ENCODE assay signal across 11 cellular contexts in the genomic region with DNA sequence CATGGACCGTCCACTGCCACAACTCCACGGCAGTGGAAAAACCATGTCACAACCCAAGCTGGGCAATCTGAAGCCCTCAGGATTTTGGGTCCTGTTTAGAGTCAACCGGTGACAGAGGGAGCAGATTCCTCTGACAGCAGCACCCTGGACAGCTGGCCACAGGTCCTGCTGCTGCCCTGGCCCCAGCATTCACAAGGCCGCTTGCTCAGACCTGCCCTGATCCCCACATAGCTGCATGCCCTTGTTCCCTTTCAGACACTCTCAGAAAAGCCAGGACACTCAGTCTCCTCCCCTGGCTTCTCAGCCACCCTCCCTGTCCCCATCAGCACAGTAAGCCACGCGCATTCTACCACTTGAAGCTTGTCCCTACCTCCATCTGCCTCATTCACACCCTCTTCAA. TPM values are rescaled to one million over a fixed set of nuclear protein-coding genes. Genes with fewer than 3 reads are reported as not detected.
DNase-seq lines count a peak whose midpoint lies in the region; ATAC-seq and TF ChIP-seq lines count a peak whose summit lies in the region.
"Had no signal": no experiment of that assay in that cellular context is flagged by ENCODE, and none has a peak within 500 bp of the region (broad histone marks: within the 10 kb centered on the region; RNA-seq: fewer than 3 reads in every experiment).

No MANE protein-coding gene starts in this region.

- TF ChIP-seq CTCF in WI38 (IDR thresholded peaks at IDR 0.05; ENCODE audit: low read depth, low read length) (no peak), fibroblast of villous mesenchyme (IDR thresholded peaks at IDR 0.05; ENCODE audit: insufficient read depth, low read depth, low read length) (no peak), spleen (IDR thresholded peaks at IDR 0.05 in 8 of 11, conservative IDR thresholded peaks at IDR 0.05 in 3 of 11) (no peak)

- H3K4me3 ChIP-seq in WI38 (ENCODE audit: low read depth, low read length) (peak overlapping the region; percentile 94; the same call in 1 of the 2 replicates), fibroblast of villous mesenchyme (ENCODE audit: low read depth, low read length) (peak overlapping the region; percentile 83), spleen (peak overlapping the region in 1 of 8 donors; percentile 98)

- no peak for TF ChIP-seq POLR2A in spleen (IDR thresholded peaks at IDR 0.05)

- 93 to 96% (median 95%) methylated on average over 6 of the region's 6 CpGs for WGBS in spleen, 5 donors

- H3K9me3 ChIP-seq in spleen, result no peaks in the 10 kb centered on the region
- H3K9me3 ChIP-seq: ascending aorta, transverse colon had no signal

- peaks cover 0 to 48% (median 42%) of the 10 kb centered on the region in 6 donors for H3K36me3 ChIP-seq in spleen

- H3K4me1 Mint-ChIP-seq in activated CD4-positive, alpha-beta T cell treated with anti-CD3 and anti-CD28 coated beads for 36 hours, result peaks cover 25% of the 10 kb centered on the region

- no peaks in the 10 kb centered on the region for H3K27me3 ChIP-seq in spleen (replicated peaks in 1 of 7)
- H3K27me3 ChIP-seq: ascending aorta, transverse colon had no signal

- POLR2A ChIA-PET in activated CD4-positive, alpha-beta T cell treated with anti-CD3 and anti-CD28 coated beads for 36 hours (lab: Charles Lee), result no interaction called here

- CTCF ChIA-PET in activated CD4-positive, alpha-beta T cell treated with anti-CD3 and anti-CD28 coated beads for 36 hours (lab: Charles Lee), result interaction anchor here (1.8 kb wide), 1 partner anchor 9 kb away, joined by 7 read pairs; no protein-coding TSS in a partner anchor

- no peaks in the 10 kb centered on the region for H3K27me3 Mint-ChIP-seq in activated CD4-positive, alpha-beta T cell treated with anti-CD3 and anti-CD28 coated beads for 36 hours

- no peak for ATAC-seq in activated CD4-positive, alpha-beta T cell treated with anti-CD3 and anti-CD28 coated beads for 36 hours
- ATAC-seq in GM21447 (IDR thresholded peaks at IDR 0.05; ENCODE audit: unreplicated experiment), result no peak
- ATAC-seq in GM21576 (IDR thresholded peaks at IDR 0.05; ENCODE audit: unreplicated experiment), result no peak

- peak overlapping the region; percentile 91 for H3K27ac Mint-ChIP-seq in activated CD4-positive, alpha-beta T cell treated with anti-CD3 and anti-CD28 coated beads for 36 hours

- no peaks in the 10 kb centered on the region for H3K9me3 Mint-ChIP-seq in activated CD4-positive, alpha-beta T cell treated with anti-CD3 and anti-CD28 coated beads for 36 hours (ENCODE audit: low read depth)

- H3K4me1 ChIP-seq in spleen, result peaks cover 16 to 35% (median 26%) of the 10 kb centered on the region in 6 donors

- no peak overlapping the region for H3K27ac ChIP-seq in spleen
- H3K27ac ChIP-seq: ascending aorta, transverse colon had no signal

- H3K4me3 Mint-ChIP-seq in activated CD4-positive, alpha-beta T cell treated with anti-CD3 and anti-CD28 coated beads for 36 hours, result peak overlapping the region; percentile 88

- H3K36me3 Mint-ChIP-seq in activated CD4-positive, alpha-beta T cell treated with anti-CD3 and anti-CD28 coated beads for 36 hours (ENCODE audit: low read depth), result peaks cover 35% of the 10 kb centered on the region

- no peak for DNase-seq in activated CD4-positive, alpha-beta T cell treated with anti-CD3 and anti-CD28 coated beads for 36 hours
- DNase-seq in activated CD4-positive, alpha-beta T cell treated with anti-CD3 and anti-CD28 coated beads for 1 hour, result no peak
- DNase-seq in fibroblast of villous mesenchyme (ENCODE audit: low read depth) (no peak), spleen (peak; percentile 54), SKM-1 treated with dmso at 0.1 percent for 144 hours (lab: John Stamatoyannopoulos, UW; ENCODE audit: unreplicated experiment) (no peak)
- DNase-seq: MM.1S, transverse colon had no signal

- intact Hi-C loops in activated CD4-positive, alpha-beta T cell treated with anti-CD3 and anti-CD28 coated beads for 36 hours (cut with DNase I, micrococcal nuclease), result loop anchor here in 1 of 2 experiments (10.0 kb wide), 1 partner anchor 300 kb away; the partner anchor contains the start of gene GPC1
- intact Hi-C loops in spleen (cut with DNase I; ENCODE audit: low total_unique reads), result no loop called here

RNA-seq across cellular contexts. Expression of gene COPS9, which starts 1.6 kb away (rescaled TPM):
- total RNA-seq in activated CD4-positive, alpha-beta T cell treated with anti-CD3 and anti-CD28 coated beads for 36 hours, result 10 to 100 TPM; 62.6 to 92.1 TPM
- total RNA-seq in fibroblast of villous mesenchyme (102 and 114 TPM in 2 replicates), spleen (100 to 1,000 TPM in 2 of 7 donors, 10 to 100 TPM in 5; 74.7 to 154 (median 85.7) TPM)
- 100 to 1,000 TPM; 273 to 441 (median 321) TPM for polyA plus RNA-seq in spleen

RNA-seq across cellular contexts. Expression of gene OTOS, which starts 6.0 kb away (rescaled TPM):
- total RNA-seq in activated CD4-positive, alpha-beta T cell treated with anti-CD3 and anti-CD28 coated beads for 36 hours, result not detected
- total RNA-seq in fibroblast of villous mesenchyme (not detected in 2 replicates), spleen (not detected)
- polyA plus RNA-seq in spleen, result not detected
- total RNA-seq: ascending aorta, transverse colon had no signal
